11 cellular contexts compared by ENCODE assay signal in genomic region chr1:211345719-211346118, GRCh38. TPM values are rescaled to one million over a fixed set of nuclear protein-coding genes. Genes with fewer than 3 reads are reported as not detected.
A peak's percentile ranks its signal among the peaks of the same experiment; 100 is the strongest.
DNase-seq lines count a peak whose midpoint lies in the region; ATAC-seq and TF ChIP-seq lines count a peak whose summit lies in the region.
"Had no signal": no experiment of that assay in that cellular context is flagged by ENCODE, and none has a peak within 500 bp of the region (broad histone marks: within the 10 kb centered on the region; RNA-seq: fewer than 3 reads in every experiment).

No MANE protein-coding gene starts in this region.

- TF ChIP-seq CTCF in left lung (IDR thresholded peaks at IDR 0.05) = no peak
- no peak for TF ChIP-seq CTCF in GM20000 (IDR thresholded peaks at IDR 0.05; ENCODE audit: extremely low read depth, missing control alignments)

- intact Hi-C loops in left lung (cut with DNase I) = no loop called here

- H3K4me3 ChIP-seq in SJCRH30 (no peak overlapping the region), left lung (no peak overlapping the region)
- H3K4me3 ChIP-seq: suprapubic skin had no signal

- H3K9me3 ChIP-seq in SJCRH30 (replicated peaks) (no peaks in the 10 kb centered on the region), left lung (no peaks in the 10 kb centered on the region)
- H3K9me3 ChIP-seq: suprapubic skin had no signal

- H3K4me1 ChIP-seq in SJCRH30 = peaks cover 8% of the 10 kb centered on the region
- H3K4me1 ChIP-seq in left lung = peaks cover 0 to 6% of the 10 kb centered on the region in 2 donors
- H3K4me1 ChIP-seq: suprapubic skin had no signal

- DNase-seq in Caki2 (ENCODE audit: low read depth) (peak; percentile 29), SJCRH30 (peak; percentile 43 to 69), left lung (no peak), GM20000 (ENCODE audit: low spot score) (no peak), midbrain (lab: John Stamatoyannopoulos, UW) (no peak)
- no peak for DNase-seq in stimulated activated CD4-positive, alpha-beta T cell treated with anti-CD3 and anti-CD28 coated beads, Interleukin-2, amount 100 ng/mL, for 24 hours
- DNase-seq: COR-L47, cortex of kidney had no signal

- no peak for TF ChIP-seq EP300 in Ishikawa (IDR thresholded peaks at IDR 0.05; ENCODE audit: borderline replicate concordance)

- H3K36me3 ChIP-seq in SJCRH30 = no peaks in the 10 kb centered on the region
- no peaks in the 10 kb centered on the region for H3K36me3 ChIP-seq in left lung
- H3K36me3 ChIP-seq: suprapubic skin had no signal

- ATAC-seq in left lung = peak; percentile 43
- ATAC-seq in GM21576 (IDR thresholded peaks at IDR 0.05; ENCODE audit: unreplicated experiment) = no peak

- in situ Hi-C loops in Caki2 (cut with HindIII; ENCODE audit: low pct_unique_long_range_greater_than_20kb, low sequenced_read_pairs) = no loop called here

- H3K27ac ChIP-seq in SJCRH30 (no peak overlapping the region), left lung (no peak overlapping the region)
- H3K27ac ChIP-seq: suprapubic skin had no signal

- no peaks in the 10 kb centered on the region for H3K27me3 ChIP-seq in SJCRH30
- no peaks in the 10 kb centered on the region for H3K27me3 ChIP-seq in left lung
- H3K27me3 ChIP-seq: suprapubic skin had no signal

- no peak for TF ChIP-seq RAD21 in Ishikawa (IDR thresholded peaks at IDR 0.05; ENCODE audit: low read depth)

TF ChIP-seq in Ishikawa, 13 proteins besides CTCF, POLR2A, EP300 and RAD21:
- TF ChIP-seq MAX (IDR thresholded peaks at IDR 0.05) (peak; percentile 60), TCF12 (IDR thresholded peaks at IDR 0.05; ENCODE audit: low read depth) (no peak)
TF ChIP-seq in Ishikawa: peak in this region for 1.

RNA-seq across cellular contexts. Expression of gene TRAF5, which starts 19.1 kb away (rescaled TPM):
- total RNA-seq in Caki2 (2014; rRNA removed; shearing (Covaris generic); ENCODE audit: low replicate concordance) = 3.2 and 6.2 TPM in 2 replicates
- total RNA-seq in SJCRH30 (2014; rRNA removed; shearing (Covaris generic)) = 12.2 and 15.2 TPM in 2 replicates
- total RNA-seq in left lung = 10 to 100 TPM; 10.1 to 11.5 TPM

Comparison
In these comparisons a context has a peak if more than half of its experiments do, and no peak if none do; other contexts are left out.
1. DNase-seq: peak in Caki2 (single experiment) and SJCRH30 (2 of 2); none in left lung (0 of 2), stimulated activated CD4-positive, alpha-beta T cell treated with anti-CD3 and anti-CD28 coated beads, Interleukin-2, amount 100 ng/mL, for 24 hours (0 of 2), GM20000 (single experiment) and midbrain (single experiment).